Comparison of ENCODE assay signal across 30 cellular contexts in genomic region chr6:138648127-138648526, GRCh38.
"Had no signal": no experiment of that assay in that cellular context is flagged by ENCODE, and none has a peak within 500 bp of the region (broad histone marks: within the 10 kb centered on the region; RNA-seq: fewer than 3 reads in every experiment).

No MANE protein-coding gene starts in this region.

- DNase-seq: activated B cell treated with CpG ODN at 0.5 μM for 24 hours; activated CD4-positive, alpha-beta T cell treated with anti-CD3 and anti-CD28 coated beads for 48 hours; activated CD4-positive, alpha-beta T cell treated with anti-CD3 and anti-CD28 coated beads, Interleukin-2, amount 50 U/mL, for 1 hour; activated CD4-positive, alpha-beta T cell treated with anti-CD3 and anti-CD28 coated beads, Interleukin-2, amount 50 U/mL, for 48 hours; activated CD8-positive, alpha-beta memory T cell treated with anti-CD3 and anti-CD28 coated beads for 24 hours; activated CD8-positive, alpha-beta T cell treated with anti-CD3 and anti-CD28 coated beads for 36 hours; activated effector memory CD4-positive, alpha-beta T cell treated with Interleukin-2 at 50 U/mL for 16 hours; activated naive CD4-positive, alpha-beta T cell treated with anti-CD3 and anti-CD28 coated beads for 36 hours; activated naive CD8-positive, alpha-beta T cell treated with anti-CD3 and anti-CD28 coated beads for 36 hours; activated naive CD8-positive, alpha-beta T cell treated with anti-CD3 and anti-CD28 coated beads, Interleukin-2, amount 50 U/mL, for 24 hours; activated T-cell treated with anti-CD3 and anti-CD28 coated beads, Interleukin-2, amount 50 U/mL, for 4 hours; adrenal gland; amygdala; aorta; body of pancreas; caudate nucleus; colonic mucosa; effector CD8-positive, alpha-beta T cell; esophagus squamous epithelium; foreskin melanocyte; T-helper 1 cell; T-helper 17 cell; T1000; WERI-Rb-1 had no signal

- H3K9me3 ChIP-seq: adrenal gland, body of pancreas, colonic mucosa, esophagus squamous epithelium, gastroesophageal sphincter had no signal

- H3K27me3 ChIP-seq: adrenal gland, body of pancreas, colonic mucosa, esophagus squamous epithelium, gastroesophageal sphincter had no signal

- H3K4me1 ChIP-seq: body of pancreas, colonic mucosa, gastroesophageal sphincter had no signal

- H3K36me3 Mint-ChIP-seq: activated naive CD4-positive, alpha-beta T cell treated with anti-CD3 and anti-CD28 coated beads, Interleukin-2, amount 50 U/mL, for 24 hours; activated naive CD8-positive, alpha-beta T cell treated with anti-CD3 and anti-CD28 coated beads for 36 hours had no signal

- H3K27me3 Mint-ChIP-seq: activated B cell treated with CpG ODN at 0.5 μM for 24 hours; activated naive CD4-positive, alpha-beta T cell treated with anti-CD3 and anti-CD28 coated beads, Interleukin-2, amount 50 U/mL, for 24 hours; activated T-helper 17 cell treated with anti-CD3 and anti-CD28 coated beads, Interleukin-2, amount 50 U/mL, for 72 hours had no signal

- ATAC-seq: activated CD4-positive, CD25-positive, alpha-beta regulatory T cell treated with anti-CD3 and anti-CD28 coated beads, Interleukin-2, amount 50 U/mL, for 24 hours; activated CD8-positive, alpha-beta T cell treated with anti-CD3 and anti-CD28 coated beads for 36 hours; activated naive CD8-positive, alpha-beta T cell treated with anti-CD3 and anti-CD28 coated beads, Interleukin-2, amount 50 U/mL, for 24 hours; activated T-cell treated with anti-CD3 and anti-CD28 coated beads, Interleukin-2, amount 50 U/mL, for 4 hours; activated T-helper 17 cell treated with anti-CD3 and anti-CD28 coated beads, Interleukin-2, amount 50 U/mL, for 72 hours; body of pancreas; gastroesophageal sphincter; T-helper 17 cell had no signal

- H3K4me1 Mint-ChIP-seq: activated B cell treated with CpG ODN at 0.5 μM for 24 hours; activated naive CD4-positive, alpha-beta T cell treated with anti-CD3 and anti-CD28 coated beads, Interleukin-2, amount 50 U/mL, for 24 hours; activated naive CD8-positive, alpha-beta T cell treated with anti-CD3 and anti-CD28 coated beads for 36 hours; activated naive CD8-positive, alpha-beta T cell treated with anti-CD3 and anti-CD28 coated beads, Interleukin-2, amount 50 U/mL, for 24 hours; activated T-helper 17 cell treated with anti-CD3 and anti-CD28 coated beads, Interleukin-2, amount 50 U/mL, for 72 hours; T-helper 17 cell had no signal

- H3K36me3 ChIP-seq: adrenal gland, colonic mucosa, esophagus squamous epithelium, gastroesophageal sphincter, WERI-Rb-1 had no signal

- H3K4me3 Mint-ChIP-seq: activated B cell treated with CpG ODN at 0.5 μM for 24 hours; activated CD8-positive, alpha-beta T cell treated with anti-CD3 and anti-CD28 coated beads for 36 hours; activated naive CD4-positive, alpha-beta T cell treated with anti-CD3 and anti-CD28 coated beads for 36 hours; activated naive CD4-positive, alpha-beta T cell treated with anti-CD3 and anti-CD28 coated beads, Interleukin-2, amount 50 U/mL, for 24 hours; activated naive CD8-positive, alpha-beta T cell treated with anti-CD3 and anti-CD28 coated beads for 36 hours; activated naive CD8-positive, alpha-beta T cell treated with anti-CD3 and anti-CD28 coated beads, Interleukin-2, amount 50 U/mL, for 24 hours; activated T-cell treated with anti-CD3 and anti-CD28 coated beads, Interleukin-2, amount 50 U/mL, for 4 hours; activated T-helper 17 cell treated with anti-CD3 and anti-CD28 coated beads, Interleukin-2, amount 50 U/mL, for 72 hours; T-helper 17 cell; T-helper 2 cell treated with Interferon-gamma antibody and Interleukin-4, amounts not matched to agents 5 μg/mL and 100 μg/mL, for 36 hours had no signal

- H3K27ac Mint-ChIP-seq: activated B cell treated with CpG ODN at 0.5 μM for 24 hours; activated CD8-positive, alpha-beta T cell treated with anti-CD3 and anti-CD28 coated beads for 36 hours; activated naive CD4-positive, alpha-beta T cell treated with anti-CD3 and anti-CD28 coated beads for 36 hours; activated naive CD4-positive, alpha-beta T cell treated with anti-CD3 and anti-CD28 coated beads, Interleukin-2, amount 50 U/mL, for 24 hours; activated naive CD8-positive, alpha-beta T cell treated with anti-CD3 and anti-CD28 coated beads for 36 hours; activated naive CD8-positive, alpha-beta T cell treated with anti-CD3 and anti-CD28 coated beads, Interleukin-2, amount 50 U/mL, for 24 hours; activated T-helper 17 cell treated with anti-CD3 and anti-CD28 coated beads, Interleukin-2, amount 50 U/mL, for 72 hours; T-helper 17 cell; T-helper 2 cell treated with Interferon-gamma antibody and Interleukin-4, amounts not matched to agents 5 μg/mL and 100 μg/mL, for 36 hours had no signal

- H3K9me3 Mint-ChIP-seq: activated B cell treated with CpG ODN at 0.5 μM for 24 hours; activated CD8-positive, alpha-beta T cell treated with anti-CD3 and anti-CD28 coated beads for 36 hours; activated naive CD4-positive, alpha-beta T cell treated with anti-CD3 and anti-CD28 coated beads for 36 hours; activated naive CD4-positive, alpha-beta T cell treated with anti-CD3 and anti-CD28 coated beads, Interleukin-2, amount 50 U/mL, for 24 hours; activated naive CD8-positive, alpha-beta T cell treated with anti-CD3 and anti-CD28 coated beads for 36 hours; activated naive CD8-positive, alpha-beta T cell treated with anti-CD3 and anti-CD28 coated beads, Interleukin-2, amount 50 U/mL, for 24 hours; activated T-cell treated with anti-CD3 and anti-CD28 coated beads, Interleukin-2, amount 50 U/mL, for 4 hours; activated T-helper 17 cell treated with anti-CD3 and anti-CD28 coated beads, Interleukin-2, amount 50 U/mL, for 72 hours; T-helper 2 cell treated with Interferon-gamma antibody and Interleukin-4, amounts not matched to agents 5 μg/mL and 100 μg/mL, for 36 hours had no signal

- H3K27ac ChIP-seq: adrenal gland, body of pancreas, colonic mucosa, epithelial cell of prostate, esophagus squamous epithelium, gastroesophageal sphincter, WERI-Rb-1 had no signal

- H3K4me3 ChIP-seq: adrenal gland, body of pancreas, colonic mucosa, esophagus squamous epithelium, gastroesophageal sphincter had no signal
